In genomic region chr5:18179579-18179978, GRCh38 we compare ENCODE assay signal across 21 cellular contexts.
"Had no signal": no experiment of that assay in that cellular context is flagged by ENCODE, and none has a peak within 500 bp of the region (broad histone marks: within the 10 kb centered on the region; RNA-seq: fewer than 3 reads in every experiment).

No MANE protein-coding gene starts in this region.

- H3K4me3 ChIP-seq: lower lobe of right lung, ovary, right atrium auricular region, sigmoid colon, spleen, suprapubic skin, tibial nerve, vagina had no signal

- FAIRE-seq: small intestine had no signal

- H3K36me3 ChIP-seq: lower lobe of right lung, ovary, right atrium auricular region, sigmoid colon, spleen, suprapubic skin, tibial nerve, vagina had no signal

- H3K9me3 ChIP-seq: lower lobe of right lung, ovary, right atrium auricular region, sigmoid colon, suprapubic skin, vagina had no signal

- H3K27ac ChIP-seq: lower lobe of right lung, ovary, right atrium auricular region, sigmoid colon, spleen, suprapubic skin, tibial nerve, vagina had no signal

- H3K27me3 ChIP-seq: ovary, right atrium auricular region, sigmoid colon, spleen, suprapubic skin, tibial nerve, vagina had no signal

- H3K4me1 ChIP-seq: lower lobe of right lung, right atrium auricular region, sigmoid colon, spleen, suprapubic skin, tibial nerve, vagina had no signal

- ATAC-seq: left ventricle myocardium superior; lower lobe of right lung; naive thymus-derived CD8-positive, alpha-beta T cell; stimulated activated effector memory CD8-positive, alpha-beta T cell treated with anti-CD3 and anti-CD28 coated beads, Interleukin-12 subunit alpha, Interleukin-12 subunit beta, amount 100 ng/mL, for 72 hours had no signal

- DNase-seq: head of caudate nucleus; hippocampal formation; immature natural killer cell; islet precursor cell; left ventricle myocardium superior; lower lobe of right lung; mammary epithelial cell; mesenchymal stem cell; naive thymus-derived CD8-positive, alpha-beta T cell; nephron progenitor cell; ovary; sigmoid colon; small intestine; spleen; stimulated activated CD4-positive, alpha-beta T cell treated with anti-CD3 and anti-CD28 coated beads, Interleukin-4, amount 100 ng/mL, for 24 hours; stimulated activated naive CD4-positive, alpha-beta T cell had no signal
